ENCODE assay signal across 6 cellular contexts in the genomic region with DNA sequence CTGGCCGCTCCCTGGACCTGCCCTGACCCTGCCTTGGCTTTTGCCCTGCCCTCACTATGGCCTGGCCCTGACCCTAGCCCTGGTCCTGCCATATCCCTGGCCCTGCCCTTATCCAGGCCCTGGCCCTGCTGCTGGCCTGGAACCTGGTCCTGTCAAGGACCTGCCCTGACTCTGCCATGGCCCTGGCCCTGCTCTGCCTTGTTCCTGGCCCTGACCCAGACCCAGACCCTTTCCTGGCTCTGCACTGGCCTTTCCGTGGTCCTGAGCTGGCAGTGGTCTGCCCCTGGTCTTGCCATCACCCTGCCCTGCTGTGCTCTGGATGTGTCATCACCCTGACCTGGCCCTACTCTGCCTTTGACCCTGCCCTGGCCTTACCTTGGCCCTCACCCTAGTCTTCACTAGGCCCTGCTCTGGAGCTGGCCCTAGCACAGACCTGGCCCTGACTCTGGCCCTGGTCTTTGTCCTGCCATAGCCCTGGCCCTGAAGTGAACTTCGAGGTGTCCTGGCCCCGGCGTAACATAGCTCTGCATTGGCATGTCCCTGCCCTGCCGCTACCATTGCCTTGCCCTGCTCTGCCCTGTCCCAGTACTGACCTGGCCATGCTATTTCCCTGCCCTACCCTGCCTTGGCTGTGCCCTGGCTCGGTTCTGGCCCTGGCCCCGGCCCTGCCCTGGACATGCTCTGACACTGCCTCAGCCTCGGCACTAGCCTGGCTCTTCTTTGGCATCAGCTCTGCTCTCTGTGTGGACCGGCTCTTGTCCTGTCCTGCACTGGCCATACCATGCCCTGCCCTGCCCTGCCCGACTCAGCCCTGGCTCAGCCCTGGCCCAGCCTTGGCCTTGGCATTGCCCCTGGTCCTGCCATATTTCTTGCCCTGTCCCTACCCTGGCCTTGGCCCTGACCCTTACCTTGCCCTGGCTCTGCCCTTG.
DNase-seq lines count a peak whose midpoint lies in the region; ATAC-seq and TF ChIP-seq lines count a peak whose summit lies in the region.
"Not testable (repeated sequence)": the region's sequence is repeated elsewhere in the genome, so short reads cannot be mapped to it uniquely, and the experiment has no call there.

No MANE protein-coding gene starts in this region.

- not testable (repeated sequence) for H3K27me3 Mint-ChIP-seq in osteocyte (ENCODE audit: unreplicated experiment); type B pancreatic cell

- not testable (repeated sequence) for H3K36me3 Mint-ChIP-seq in osteocyte (ENCODE audit: unreplicated experiment); type B pancreatic cell

- not testable (repeated sequence) for H3K4me1 Mint-ChIP-seq in osteocyte (ENCODE audit: unreplicated experiment); type B pancreatic cell (ENCODE audit: unreplicated experiment)

- DNase-seq in H7 = peak; percentile 1
- peak; percentile 64 for DNase-seq in activated effector memory CD4-positive, alpha-beta T cell treated with anti-CD3 and anti-CD28 coated beads, Interleukin-2, amount 50 U/mL, for 16 hours
- DNase-seq in hepatic stellate cell (ENCODE audit: low spot score) = peak; percentile 0
- peak; percentile 48 for DNase-seq in left lobe of liver (ENCODE audit: low spot score)
- peak; percentile 90 for DNase-seq in osteocyte (ENCODE audit: extremely low spot score, unreplicated experiment)
- DNase-seq in type B pancreatic cell (ENCODE audit: extremely low spot score, unreplicated experiment) = peak; percentile 78

- H3K4me3 Mint-ChIP-seq in osteocyte (ENCODE audit: unreplicated experiment); type B pancreatic cell: not testable (repeated sequence)

- H3K27ac Mint-ChIP-seq in osteocyte (ENCODE audit: unreplicated experiment); type B pancreatic cell: not testable (repeated sequence)

- not testable (repeated sequence) for H3K27me3 ChIP-seq in H7 (ENCODE audit: control insufficient read depth, insufficient read depth, low read length)

- H3K4me3 ChIP-seq in H7 (ENCODE audit: insufficient read depth, low read depth, low read length) = not testable (repeated sequence)

- H3K9me3 Mint-ChIP-seq in osteocyte (ENCODE audit: unreplicated experiment) (peaks cover 25% of the 10 kb centered on the region), type B pancreatic cell (peaks cover 15% of the 10 kb centered on the region)

- not testable (repeated sequence) for H3K36me3 ChIP-seq in H7 (replicated peaks; ENCODE audit: control insufficient read depth, insufficient read depth, low read length)

- ATAC-seq in left lobe of liver = not testable (repeated sequence)

- TF ChIP-seq CTCF in osteocyte (IDR thresholded peaks at IDR 0.05); type B pancreatic cell (conservative IDR thresholded peaks at IDR 0.05): not testable (repeated sequence)

Comparison
In these comparisons a context has a peak if more than half of its experiments do, and no peak if none do; other contexts are left out.
1. DNase-seq: peak in every context shown above with its lines; median percentile 90 in osteocyte; 78 in type B pancreatic cell; 64 in activated effector memory CD4-positive, alpha-beta T cell treated with anti-CD3 and anti-CD28 coated beads, Interleukin-2, amount 50 U/mL, for 16 hours; 48 in left lobe of liver; 1 in H7; 0 in hepatic stellate cell.